18 cellular contexts compared by ENCODE assay signal in genomic region chr12:109604132-109604585, GRCh38. TPM values are rescaled to one million over a fixed set of nuclear protein-coding genes. Genes with fewer than 3 reads are reported as not detected.
DNase-seq lines count a peak whose midpoint lies in the region; ATAC-seq, FAIRE-seq and TF ChIP-seq lines count a peak whose summit lies in the region.
"Had no signal": no experiment of that assay in that cellular context is flagged by ENCODE, and none has a peak within 500 bp of the region (broad histone marks: within the 10 kb centered on the region; RNA-seq: fewer than 3 reads in every experiment).

No MANE protein-coding gene starts in this region.

- H3K23ac ChIP-seq in H9 (ENCODE audit: insufficient read length, low read depth, low read length) = no peak overlapping the region

- H3K18ac ChIP-seq in H9 (ENCODE audit: insufficient read length, low read depth, low read length) = no peak overlapping the region

- no peak for TF ChIP-seq CTCF in K562 (IDR thresholded peaks at IDR 0.05 in 2 of 3, conservative IDR thresholded peaks at IDR 0.05 in 1 of 3; ENCODE audit: insufficient read depth in 2 of 3, low read depth in 1 of 3, low read length in 3 of 3)
- TF ChIP-seq CTCF in neural progenitor cell (IDR thresholded peaks at IDR 0.05) = no peak
- TF ChIP-seq CTCF in H9 (conservative IDR thresholded peaks at IDR 0.05) = no peak

- H4K5ac ChIP-seq in H9 (ENCODE audit: insufficient read length, low read depth, low read length) = no peak overlapping the region

- no peak overlapping the region for H3K56ac ChIP-seq in H9 (ENCODE audit: insufficient read length, low read depth, low read length)

- H3K9me1 ChIP-seq in K562 (ENCODE audit: control insufficient read depth, insufficient read depth, low read length) = no peaks in the 10 kb centered on the region

- H4K91ac ChIP-seq in H9 (ENCODE audit: insufficient read length, low read depth, low read length) = no peak overlapping the region

- CTCF ChIA-PET in activated CD8-positive, alpha-beta memory T cell treated with anti-CD3 and anti-CD28 coated beads, Interleukin-2, amount 10 ng/mL, durations not matched to agents 7 days and 5 days (lab: Charles Lee) = interaction anchor here (1.4 to 1.6 kb wide), 2 partner anchors 9 to 241 kb away, joined by 3 to 4 read pairs; no protein-coding TSS in a partner anchor
- CTCF ChIA-PET in K562 (lab: Yijun Ruan, JAX; ENCODE audit: low intra/inter-chr PET ratio) = no interaction called here

- H3K4me1 ChIP-seq in K562 (replicated peaks in 1 of 2; ENCODE audit: control insufficient read depth in 2 of 2, insufficient read depth in 2 of 2, low read length in 2 of 2) (peaks cover 0 to 14% of the 10 kb centered on the region in 2 experiments; a peak in 2 of 5 replicates), neural progenitor cell (peaks cover 56% of the 10 kb centered on the region), H9 (ENCODE audit: insufficient read depth, low read length) (no peaks in the 10 kb centered on the region)

- no peak overlapping the region for H2BK5ac ChIP-seq in H9 (ENCODE audit: insufficient read length, low read length)

- H2AFZ ChIP-seq in K562 (ENCODE audit: low read depth, low read length) (no peak overlapping the region), neural progenitor cell (replicated peaks) (no peak overlapping the region), H9 (ENCODE audit: low read length) (no peak overlapping the region)
- H2AFZ ChIP-seq: GM23248, PC-9 had no signal

- H4K8ac ChIP-seq in H9 (replicated peaks; ENCODE audit: insufficient read length, low read depth, low read length) = no peak overlapping the region

- intact Hi-C loops in K562 (cut with micrococcal nuclease) = no loop called here
- intact Hi-C loops in activated T-helper 1 cell treated with anti-CD3 and anti-CD28 coated beads, Interleukin-12 subunit alpha, Interleukin-12 subunit beta, Interleukin-2, Interleukin-4 antibody, amounts not matched to agents 30 ng/mL and 10 ng/mL and 1 ng/mL, durations not matched to agents 14 hours and 24 hours and 36 hours (cut with micrococcal nuclease) = no loop called here

- H3K4me3 ChIP-seq in K562 = no peak overlapping the region
- H3K4me3 ChIP-seq in neural progenitor cell = no peak overlapping the region
- H3K4me3 ChIP-seq: GM23248, MG63, PC-9, SJCRH30 had no signal

- TF ChIP-seq EP300 in K562 (IDR thresholded peaks at IDR 0.05; ENCODE audit: low read length) = no peak

- H2BK15ac ChIP-seq in H9 (ENCODE audit: low read depth, low read length) = no peak overlapping the region

- H3K27me3 Mint-ChIP-seq in activated CD8-positive, alpha-beta memory T cell treated with anti-CD3 and anti-CD28 coated beads, Interleukin-2, amount 10 ng/mL, durations not matched to agents 7 days and 5 days = peaks cover 10% of the 10 kb centered on the region
- H3K27me3 Mint-ChIP-seq in neural progenitor cell (ENCODE audit: insufficient read depth, low read depth) (peaks cover 26% of the 10 kb centered on the region), H9 (ENCODE audit: low read depth) (peaks cover 2% of the 10 kb centered on the region)
- H3K27me3 Mint-ChIP-seq in activated T-helper 1 cell treated with anti-CD3 and anti-CD28 coated beads, Interleukin-12 subunit alpha, Interleukin-12 subunit beta, Interleukin-2, Interleukin-4 antibody, amounts not matched to agents 30 ng/mL and 10 ng/mL and 1 ng/mL, durations not matched to agents 14 hours and 24 hours and 36 hours (ENCODE audit: insufficient read depth) = peaks cover 32% of the 10 kb centered on the region

- in situ Hi-C loops in K562 (cut with MboI) = no loop called here

- no peak overlapping the region for H3K9ac ChIP-seq in K562 (ENCODE audit: insufficient read depth in 1 of 2, low read depth in 2 of 2, low read length in 2 of 2)
- H3K9ac ChIP-seq in neural progenitor cell = no peak overlapping the region
- H3K9ac ChIP-seq in H9 (ENCODE audit: extremely low read depth, insufficient read length, low read length) = no peak overlapping the region
- H3K9ac ChIP-seq: GM23248 had no signal

- no peak for DNase-seq in activated CD8-positive, alpha-beta memory T cell treated with anti-CD3 and anti-CD28 coated beads, Interleukin-2, amount 10 ng/mL, durations not matched to agents 7 days and 5 days
- DNase-seq in activated CD8-positive, alpha-beta memory T cell treated with anti-CD3 and anti-CD28 coated beads, Interleukin-2, amount 50 U/mL, for 4 hours = no peak
- no peak for DNase-seq in K562 (ENCODE audit: extremely low read depth in 1 of 4, low spot score in 3 of 4)
- DNase-seq in neural progenitor cell (ENCODE audit: low spot score) = no peak
- no peak for DNase-seq in H9
- DNase-seq in activated T-helper 1 cell treated with anti-CD3 and anti-CD28 coated beads, Interleukin-12 subunit alpha, Interleukin-12 subunit beta, Interleukin-2, Interleukin-4 antibody, amounts not matched to agents 30 ng/mL and 10 ng/mL and 1 ng/mL, durations not matched to agents 14 hours and 24 hours and 36 hours (ENCODE audit: low spot score) = no peak
- DNase-seq: GM23248, H7, KG1, MG63, NCI-H1105 treated with DMSO at 0.1 percent for 48 hours, NCI-H146, NCI-H526 treated with DMSO at 0.1 percent for 48 hours, PC-9 had no signal

- POLR2A ChIA-PET in K562 (lab: Yijun Ruan, JAX) = interaction anchor here (0.7 kb wide), 1 partner anchor 83 kb away, joined by 4 read pairs; no protein-coding TSS in a partner anchor

- H2BK20ac ChIP-seq in H9 (ENCODE audit: low read depth, low read length, poor library complexity, severe bottlenecking) = no peak overlapping the region

- no peak for FAIRE-seq in K562 (lab: Jason Lieb, UNC)
- FAIRE-seq: HTR-8/SVneo had no signal

- H2AK5ac ChIP-seq in H9 (ENCODE audit: insufficient read length, low read length) = no peak overlapping the region

- H3F3A ChIP-seq in neural progenitor cell (ENCODE audit: low read depth) = peaks cover 56% of the 10 kb centered on the region

- peak; percentile 11 for ATAC-seq in activated CD8-positive, alpha-beta memory T cell treated with anti-CD3 and anti-CD28 coated beads, Interleukin-2, amount 10 ng/mL, durations not matched to agents 7 days and 5 days
- ATAC-seq in K562 (no peak), GM21390 (IDR thresholded peaks at IDR 0.05; ENCODE audit: unreplicated experiment) (no peak)
- ATAC-seq: Right ventricle myocardium inferior had no signal

- peak overlapping the region; percentile 79 for H3K27ac Mint-ChIP-seq in activated CD8-positive, alpha-beta memory T cell treated with anti-CD3 and anti-CD28 coated beads, Interleukin-2, amount 10 ng/mL, durations not matched to agents 7 days and 5 days
- H3K27ac Mint-ChIP-seq in neural progenitor cell = no peak overlapping the region
- peak overlapping the region in 1 of 3 experiments; percentile 95; a peak in 2 of 7 replicates for H3K27ac Mint-ChIP-seq in H9
- H3K27ac Mint-ChIP-seq in activated T-helper 1 cell treated with anti-CD3 and anti-CD28 coated beads, Interleukin-12 subunit alpha, Interleukin-12 subunit beta, Interleukin-2, Interleukin-4 antibody, amounts not matched to agents 30 ng/mL and 10 ng/mL and 1 ng/mL, durations not matched to agents 14 hours and 24 hours and 36 hours = no peak overlapping the region

- H3K14ac ChIP-seq in H9 (ENCODE audit: insufficient read depth, low read length) = no peak overlapping the region

- H3K4me1 Mint-ChIP-seq in activated CD8-positive, alpha-beta memory T cell treated with anti-CD3 and anti-CD28 coated beads, Interleukin-2, amount 10 ng/mL, durations not matched to agents 7 days and 5 days = peaks cover 24% of the 10 kb centered on the region
- peaks cover 51% of the 10 kb centered on the region for H3K4me1 Mint-ChIP-seq in neural progenitor cell
- H3K4me1 Mint-ChIP-seq in H9 = peaks cover 0 to 18% of the 10 kb centered on the region in 2 experiments; a peak in 2 of 4 replicates
- H3K4me1 Mint-ChIP-seq in activated T-helper 1 cell treated with anti-CD3 and anti-CD28 coated beads, Interleukin-12 subunit alpha, Interleukin-12 subunit beta, Interleukin-2, Interleukin-4 antibody, amounts not matched to agents 30 ng/mL and 10 ng/mL and 1 ng/mL, durations not matched to agents 14 hours and 24 hours and 36 hours (ENCODE audit: low read depth) = no peaks in the 10 kb centered on the region

- no peaks in the 10 kb centered on the region for H3K36me3 Mint-ChIP-seq in activated CD8-positive, alpha-beta memory T cell treated with anti-CD3 and anti-CD28 coated beads, Interleukin-2, amount 10 ng/mL, durations not matched to agents 7 days and 5 days
- no peaks in the 10 kb centered on the region for H3K36me3 Mint-ChIP-seq in neural progenitor cell
- H3K36me3 Mint-ChIP-seq in H9 (ENCODE audit: insufficient read depth in 1 of 3, low read depth in 3 of 3) = no peaks in the 10 kb centered on the region
- H3K36me3 Mint-ChIP-seq in activated T-helper 1 cell treated with anti-CD3 and anti-CD28 coated beads, Interleukin-12 subunit alpha, Interleukin-12 subunit beta, Interleukin-2, Interleukin-4 antibody, amounts not matched to agents 30 ng/mL and 10 ng/mL and 1 ng/mL, durations not matched to agents 14 hours and 24 hours and 36 hours (ENCODE audit: low read depth) = no peaks in the 10 kb centered on the region

- H3T11ph ChIP-seq in H9 (ENCODE audit: low read length) = no peak overlapping the region

- no peak overlapping the region for H3K4ac ChIP-seq in H9 (ENCODE audit: low read depth, low read length)

- H3K23me2 ChIP-seq in H9 (ENCODE audit: insufficient read length, low read depth, low read length, poor library complexity, severe bottlenecking) = no peaks in the 10 kb centered on the region

- no peak overlapping the region for H2BK12ac ChIP-seq in H9 (ENCODE audit: insufficient read length, low read depth, low read length)

- H3K27ac ChIP-seq in K562 (ENCODE audit: extremely low read depth, low read depth, low read length) = no peak overlapping the region; the same call in 2 of the 3 replicates
- H3K27ac ChIP-seq in neural progenitor cell = no peak overlapping the region
- no peak overlapping the region for H3K27ac ChIP-seq in H9 (ENCODE audit: insufficient read length, low read depth, low read length)
- H3K27ac ChIP-seq: GM23248, PC-9 had no signal

- H3K36me3 ChIP-seq in K562 (ENCODE audit: control insufficient read depth, insufficient read depth, low read length) (no peaks in the 10 kb centered on the region), neural progenitor cell (no peaks in the 10 kb centered on the region)
- H3K36me3 ChIP-seq: MG63, SJCRH30 had no signal

- no peak for TF ChIP-seq RAD21 in K562 (CRISPR knock-in tag; conservative IDR thresholded peaks at IDR 0.05 in 1 of 2, IDR thresholded peaks at IDR 0.05 in 1 of 2)

- H3K79me1 ChIP-seq in H9 (ENCODE audit: insufficient read depth, low read depth, low read length, poor library complexity, severe bottlenecking) = no peaks in the 10 kb centered on the region

- no peak overlapping the region for H2BK120ac ChIP-seq in H9 (ENCODE audit: low read depth, low read length, poor library complexity, severe bottlenecking)

- H3K9me3 ChIP-seq in K562 (replicated peaks; ENCODE audit: control insufficient read depth, insufficient read depth, low read depth, low read length) (no peaks in the 10 kb centered on the region), neural progenitor cell (ENCODE audit: low read depth) (no peaks in the 10 kb centered on the region), H9 (ENCODE audit: control insufficient read depth, low read depth, low read length) (no peaks in the 10 kb centered on the region)
- H3K9me3 ChIP-seq: MG63, SJCRH30 had no signal

- no peaks in the 10 kb centered on the region for H3K79me2 ChIP-seq in K562 (ENCODE audit: control insufficient read depth, insufficient read depth, low read length)
- no peaks in the 10 kb centered on the region for H3K79me2 ChIP-seq in neural progenitor cell (ENCODE audit: low read depth)
- no peaks in the 10 kb centered on the region for H3K79me2 ChIP-seq in H9 (ENCODE audit: insufficient read depth, low read length)

- no peak overlapping the region for H3K4me2 ChIP-seq in K562 (ENCODE audit: insufficient read depth, low read length)
- no peak overlapping the region for H3K4me2 ChIP-seq in neural progenitor cell
- no peak overlapping the region for H3K4me2 ChIP-seq in H9 (ENCODE audit: insufficient read depth, insufficient read length, low read length)
- H3K4me2 ChIP-seq: PC-9 had no signal

- no TSS peak for BruUV-seq in K562 (replicated peaks; lab: Mats Ljungman, UMichigan)

- peak overlapping the region; percentile 50 for H3K4me3 Mint-ChIP-seq in activated CD8-positive, alpha-beta memory T cell treated with anti-CD3 and anti-CD28 coated beads, Interleukin-2, amount 10 ng/mL, durations not matched to agents 7 days and 5 days
- H3K4me3 Mint-ChIP-seq in neural progenitor cell = peak overlapping the region; percentile 28
- no peak overlapping the region for H3K4me3 Mint-ChIP-seq in H9
- no peak overlapping the region for H3K4me3 Mint-ChIP-seq in activated T-helper 1 cell treated with anti-CD3 and anti-CD28 coated beads, Interleukin-12 subunit alpha, Interleukin-12 subunit beta, Interleukin-2, Interleukin-4 antibody, amounts not matched to agents 30 ng/mL and 10 ng/mL and 1 ng/mL, durations not matched to agents 14 hours and 24 hours and 36 hours

- no peaks in the 10 kb centered on the region for H3K9me3 Mint-ChIP-seq in activated CD8-positive, alpha-beta memory T cell treated with anti-CD3 and anti-CD28 coated beads, Interleukin-2, amount 10 ng/mL, durations not matched to agents 7 days and 5 days (ENCODE audit: low read depth)
- H3K9me3 Mint-ChIP-seq in neural progenitor cell = no peaks in the 10 kb centered on the region
- H3K9me3 Mint-ChIP-seq in H9 = no peaks in the 10 kb centered on the region
- no peaks in the 10 kb centered on the region for H3K9me3 Mint-ChIP-seq in activated T-helper 1 cell treated with anti-CD3 and anti-CD28 coated beads, Interleukin-12 subunit alpha, Interleukin-12 subunit beta, Interleukin-2, Interleukin-4 antibody, amounts not matched to agents 30 ng/mL and 10 ng/mL and 1 ng/mL, durations not matched to agents 14 hours and 24 hours and 36 hours

- H4K20me1 ChIP-seq in K562 (replicated peaks; ENCODE audit: control insufficient read depth, insufficient read depth, low read length) (peaks cover 12% of the 10 kb centered on the region), neural progenitor cell (ENCODE audit: low read depth) (no peaks in the 10 kb centered on the region), H9 (ENCODE audit: control insufficient read depth, insufficient read depth, insufficient read length) (no peaks in the 10 kb centered on the region)

- TF ChIP-seq POLR2A in K562 (conservative IDR thresholded peaks at IDR 0.05) = no peak

- 10% methylated on average over 3 of the region's 3 CpGs for WGBS in K562 (ENCODE audit: insufficient coverage, low coverage, missing lambda C conversion rate)
- WGBS in H9 (ENCODE audit: extremely low coverage, insufficient read length, low lambda C conversion rate) = no CpG with 5 or more reads among the region's 3 CpGs

- H3K27me3 ChIP-seq in K562 (ENCODE audit: control insufficient read depth in 2 of 2, insufficient read depth in 2 of 2, low read length in 2 of 2) (peaks cover 17 to 51% of the 10 kb centered on the region in 2 experiments; a peak in 4 of 5 replicates), neural progenitor cell (no peaks in the 10 kb centered on the region), H9 (ENCODE audit: insufficient read depth, low read length) (no peaks in the 10 kb centered on the region)
- H3K27me3 ChIP-seq: MG63, SJCRH30 had no signal

RNA-seq across cellular contexts. Expression of gene MVK, which starts 30.6 kb away (rescaled TPM):
- total RNA-seq in activated CD8-positive, alpha-beta memory T cell treated with anti-CD3 and anti-CD28 coated beads, Interleukin-2, amount 10 ng/mL, durations not matched to agents 7 days and 5 days = 10 to 100 TPM; 21.7 to 27.4 TPM
- 79.5 and 160 TPM in 2 replicates for total RNA-seq in K562 (2011; cell fraction: chromatin; rRNA removed; ENCODE audit: low replicate concordance)
- total RNA-seq in K562 (2011; cell fraction: nucleolus; rRNA removed) = 90.1 and 97.0 TPM in 2 replicates
- 76.8 and 77.1 TPM in 2 replicates for total RNA-seq in K562 (2011; cell fraction: nucleoplasm; rRNA removed)
- total RNA-seq in K562 (2014; rRNA removed) = 28.5 and 38.9 TPM in 2 replicates
- 15.7 and 18.3 TPM in 2 replicates for total RNA-seq in K562 (2014; rRNA removed; fragmentation: Illumina TruSeq; extraction: Trizol)
- 18.3 and 18.5 TPM in 2 replicates for total RNA-seq in K562 (2015; rRNA removed; fragmentation: Illumina TruSeq; extraction: Trizol)
- total RNA-seq in K562 (2021) = 31.3 and 33.6 TPM in 2 replicates
- 28.1 and 41.9 TPM in 2 replicates for polyA plus RNA-seq in K562 (2011; rRNA removed)
- 36.4 and 59.2 TPM in 2 replicates for polyA plus RNA-seq in K562 (2011; cell fraction: cytosol; rRNA removed)
- polyA plus RNA-seq in K562 (2011; cell fraction: nucleus; rRNA removed) = 74.2 and 83.2 TPM in 2 replicates
- polyA plus RNA-seq in K562 (2012) = 27.7 and 36.8 TPM in 2 replicates
- polyA plus RNA-seq in K562 (2014; fragmentation: Illumina TruSeq; extraction: Trizol) = 18.8 and 24.2 TPM in 2 replicates
- 1 to 10 TPM in 1 of 2 experiments, under 1 TPM in 1; 0.41 to 1.9 TPM for polyA plus RNA-seq in K562 (2014; fragmentation: Nextera tagmentation; extraction: Ambion mirVana)
- polyA plus RNA-seq in K562 (2014; rRNA removed) = 23.1 and 25.8 TPM in 2 replicates
- 21.8 and 28.3 TPM in 2 replicates for polyA minus RNA-seq in K562 (2011; rRNA and poly(A)+ RNA removed)
- polyA minus RNA-seq in K562 (2011; cell fraction: cytosol; rRNA and poly(A)+ RNA removed) = 13.8 and 21.5 TPM in 2 replicates
- polyA minus RNA-seq in K562 (2011; cell fraction: nucleus; rRNA and poly(A)+ RNA removed) = 24.4 and 38.3 TPM in 2 replicates
- 8.3 and 20.1 TPM in 2 replicates for total RNA-seq in neural progenitor cell (ENCODE audit: low replicate concordance)
- 17.4 and 19.2 TPM in 2 replicates for total RNA-seq in H9 (2021)
- 14.2 and 15.8 TPM in 2 replicates for total RNA-seq in activated T-helper 1 cell treated with anti-CD3 and anti-CD28 coated beads, Interleukin-12 subunit alpha, Interleukin-12 subunit beta, Interleukin-2, Interleukin-4 antibody, amounts not matched to agents 30 ng/mL and 10 ng/mL and 1 ng/mL, durations not matched to agents 14 hours and 24 hours and 36 hours

RNA-seq across cellular contexts. Expression of gene MMAB, which starts 30.9 kb away (rescaled TPM):
- 10 to 100 TPM; 35.4 to 40.9 TPM for total RNA-seq in activated CD8-positive, alpha-beta memory T cell treated with anti-CD3 and anti-CD28 coated beads, Interleukin-2, amount 10 ng/mL, durations not matched to agents 7 days and 5 days
- total RNA-seq in K562 (2011; cell fraction: chromatin; rRNA removed; ENCODE audit: low replicate concordance) = 78.3 and 122 TPM in 2 replicates
- total RNA-seq in K562 (2011; cell fraction: nucleolus; rRNA removed) = 64.2 and 65.9 TPM in 2 replicates
- total RNA-seq in K562 (2011; cell fraction: nucleoplasm; rRNA removed) = 65.3 and 66.3 TPM in 2 replicates
- 71.0 and 73.4 TPM in 2 replicates for total RNA-seq in K562 (2014; rRNA removed)
- total RNA-seq in K562 (2014; rRNA removed; fragmentation: Illumina TruSeq; extraction: Trizol) = 37.5 and 39.5 TPM in 2 replicates
- 53.4 and 56.1 TPM in 2 replicates for total RNA-seq in K562 (2015; rRNA removed; fragmentation: Illumina TruSeq; extraction: Trizol)
- 63.9 and 70.5 TPM in 2 replicates for total RNA-seq in K562 (2021)
- polyA plus RNA-seq in K562 (2011; rRNA removed) = 46.2 and 52.8 TPM in 2 replicates
- 45.2 and 45.3 TPM in 2 replicates for polyA plus RNA-seq in K562 (2011; cell fraction: cytosol; rRNA removed)
- polyA plus RNA-seq in K562 (2011; cell fraction: nucleus; rRNA removed) = 64.4 and 74.5 TPM in 2 replicates
- 75.8 and 92.9 TPM in 2 replicates for polyA plus RNA-seq in K562 (2012)
- 30.6 and 48.2 TPM in 2 replicates for polyA plus RNA-seq in K562 (2014; fragmentation: Illumina TruSeq; extraction: Trizol)
- polyA plus RNA-seq in K562 (2014; fragmentation: Nextera tagmentation; extraction: Ambion mirVana) = 10 to 100 TPM in 1 of 2 experiments, 1 to 10 TPM in 1; 9.5 to 21.1 TPM
- 75.0 and 76.1 TPM in 2 replicates for polyA plus RNA-seq in K562 (2014; rRNA removed)
- 37.7 and 38.3 TPM in 2 replicates for polyA minus RNA-seq in K562 (2011; rRNA and poly(A)+ RNA removed)
- 19.1 and 29.5 TPM in 2 replicates for polyA minus RNA-seq in K562 (2011; cell fraction: cytosol; rRNA and poly(A)+ RNA removed)
- polyA minus RNA-seq in K562 (2011; cell fraction: nucleus; rRNA and poly(A)+ RNA removed) = 18.6 and 31.8 TPM in 2 replicates
- 24.7 and 34.5 TPM in 2 replicates for total RNA-seq in neural progenitor cell (ENCODE audit: low replicate concordance)
- 22.5 and 24.3 TPM in 2 replicates for total RNA-seq in H9 (2021)
- total RNA-seq in activated T-helper 1 cell treated with anti-CD3 and anti-CD28 coated beads, Interleukin-12 subunit alpha, Interleukin-12 subunit beta, Interleukin-2, Interleukin-4 antibody, amounts not matched to agents 30 ng/mL and 10 ng/mL and 1 ng/mL, durations not matched to agents 14 hours and 24 hours and 36 hours = 41.9 and 42.2 TPM in 2 replicates

Comparison
In these comparisons a context has a peak if more than half of its experiments do, and no peak if none do; other contexts are left out.
1. H3K4me3 Mint-ChIP-seq: peak in activated CD8-positive, alpha-beta memory T cell treated with anti-CD3 and anti-CD28 coated beads, Interleukin-2, amount 10 ng/mL, durations not matched to agents 7 days and 5 days (single experiment) and neural progenitor cell (single experiment); none in H9 (0 of 2) and activated T-helper 1 cell treated with anti-CD3 and anti-CD28 coated beads, Interleukin-12 subunit alpha, Interleukin-12 subunit beta, Interleukin-2, Interleukin-4 antibody, amounts not matched to agents 30 ng/mL and 10 ng/mL and 1 ng/mL, durations not matched to agents 14 hours and 24 hours and 36 hours (single experiment).